Comparison of ENCODE assay signal across 12 cellular contexts in genomic region chr7:4665661-4666060, GRCh38. TPM values are rescaled to one million over a fixed set of nuclear protein-coding genes. Genes with fewer than 3 reads are reported as not detected.
DNase-seq lines count a peak whose midpoint lies in the region; ATAC-seq, FAIRE-seq and TF ChIP-seq lines count a peak whose summit lies in the region.
"Had no signal": no experiment of that assay in that cellular context is flagged by ENCODE, and none has a peak within 500 bp of the region (broad histone marks: within the 10 kb centered on the region; RNA-seq: fewer than 3 reads in every experiment).

No MANE protein-coding gene starts in this region.

- no peaks in the 10 kb centered on the region for H3K79me2 ChIP-seq in endothelial cell of umbilical vein (ENCODE audit: control insufficient read depth, insufficient read depth, low read length)

- no TSS peak for BruUV-seq in endothelial cell of umbilical vein (replicated peaks; lab: Mats Ljungman, UMichigan)

- H3K9me1 ChIP-seq in endothelial cell of umbilical vein (replicated peaks; ENCODE audit: control insufficient read depth, extremely low read depth, insufficient read depth, low read length), result no peaks in the 10 kb centered on the region

- H3K27ac ChIP-seq in endothelial cell of umbilical vein (ENCODE audit: insufficient read depth, low read depth, low read length), result peak overlapping the region; percentile 47
- H3K27ac ChIP-seq in rectal smooth muscle tissue (ENCODE audit: low read depth, low read length), result peak overlapping the region; percentile 79
- H3K27ac ChIP-seq: pancreas had no signal

- H3K9ac ChIP-seq in endothelial cell of umbilical vein (replicated peaks; ENCODE audit: extremely low read depth, insufficient read depth, low read length) (no peak overlapping the region), rectal smooth muscle tissue (ENCODE audit: low read length) (no peak overlapping the region)

- no peak for TF ChIP-seq POLR2A in endothelial cell of umbilical vein (IDR thresholded peaks at IDR 0.05; ENCODE audit: low read depth, low read length)

- no peak overlapping the region for H3K4me2 ChIP-seq in endothelial cell of umbilical vein (ENCODE audit: insufficient read depth, low read length)

- H3K4me3 ChIP-seq in endothelial cell of umbilical vein (replicated peaks in 1 of 3; ENCODE audit: insufficient read depth in 1 of 3, low read depth in 1 of 3, low read length in 3 of 3) (no peak overlapping the region), rectal smooth muscle tissue (ENCODE audit: low read length) (no peak overlapping the region)
- H3K4me3 ChIP-seq: pancreas had no signal

- no peaks in the 10 kb centered on the region for H3K36me3 ChIP-seq in endothelial cell of umbilical vein (ENCODE audit: control insufficient read depth in 2 of 2, extremely low read depth in 1 of 2, insufficient read depth in 2 of 2, low read length in 2 of 2)
- peaks cover 2% of the 10 kb centered on the region for H3K36me3 ChIP-seq in rectal smooth muscle tissue (ENCODE audit: control insufficient read depth, insufficient read depth, low read length)
- H3K36me3 ChIP-seq: pancreas had no signal

- dilution Hi-C loops in endothelial cell of umbilical vein (cut with MboI; ENCODE audit: extremely low pct_ligation_motif_present, low sequenced_read_pairs), result no loop called here

- H4K20me1 ChIP-seq in endothelial cell of umbilical vein (replicated peaks; ENCODE audit: control insufficient read depth, extremely low read depth, insufficient read depth, low read length), result no peaks in the 10 kb centered on the region

- ATAC-seq in GM18519 (IDR thresholded peaks at IDR 0.05; ENCODE audit: low FRiP score, unreplicated experiment) (no peak), HG03432 (IDR thresholded peaks at IDR 0.05; ENCODE audit: unreplicated experiment) (no peak), GM21825 (IDR thresholded peaks at IDR 0.05; ENCODE audit: unreplicated experiment) (no peak)
- ATAC-seq: activated T-helper 17 cell treated with anti-CD3 and anti-CD28 coated beads, Interleukin-2, amount 50 U/mL, for 72 hours had no signal

- intact Hi-C loops in endothelial cell of umbilical vein (cut with micrococcal nuclease), result no loop called here

- TF ChIP-seq CTCF in endothelial cell of umbilical vein (IDR thresholded peaks at IDR 0.05; ENCODE audit: extremely low read depth in 1 of 2, insufficient read depth in 1 of 2, low read depth in 1 of 2, low read length in 2 of 2), result no peak

- peak overlapping the region; percentile 26 for H2AFZ ChIP-seq in endothelial cell of umbilical vein (ENCODE audit: low read depth, low read length)

- POLR2A ChIA-PET in endothelial cell of umbilical vein (lab: Charles Lee), result no interaction called here

- CTCF ChIA-PET in endothelial cell of umbilical vein (lab: Charles Lee), result no interaction called here

- H3K27me3 ChIP-seq in endothelial cell of umbilical vein (ENCODE audit: control insufficient read depth in 2 of 2, insufficient read depth in 2 of 2, low read length in 2 of 2) (no peaks in the 10 kb centered on the region), rectal smooth muscle tissue (ENCODE audit: control insufficient read depth, insufficient read depth, low read length) (no peaks in the 10 kb centered on the region)
- H3K27me3 ChIP-seq: pancreas had no signal

- peak; percentile 86 for DNase-seq in Daoy (ENCODE audit: low read depth)
- DNase-seq in OCI-M1 (lab: John Stamatoyannopoulos, UW), result peak; percentile 26
- peak; percentile 80 for DNase-seq in endothelial cell of umbilical vein (ENCODE audit: low read depth, low spot score)
- no peak for DNase-seq in activated CD4-positive, alpha-beta T cell treated with anti-CD3 and anti-CD28 coated beads for 48 hours
- DNase-seq: MM.1S, pancreas had no signal

- no peaks in the 10 kb centered on the region for H3K9me3 ChIP-seq in endothelial cell of umbilical vein (replicated peaks; ENCODE audit: control insufficient read depth, insufficient read depth, low read length)
- H3K9me3 ChIP-seq: pancreas had no signal

- peaks cover 2% of the 10 kb centered on the region for H3K4me1 ChIP-seq in endothelial cell of umbilical vein (ENCODE audit: control insufficient read depth, extremely low read depth, insufficient read depth, low read length)
- H3K4me1 ChIP-seq in rectal smooth muscle tissue (ENCODE audit: control insufficient read depth, insufficient read depth, low read length), result peaks cover 16% of the 10 kb centered on the region
- H3K4me1 ChIP-seq: pancreas had no signal

- FAIRE-seq in endothelial cell of umbilical vein (lab: Jason Lieb, UNC), result peak; percentile 35
- FAIRE-seq: keratinocyte, pancreas had no signal

TF ChIP-seq in endothelial cell of umbilical vein, 7 proteins besides CTCF, POLR2A, EP300 and RAD21:
- TF ChIP-seq GATA2 (IDR thresholded peaks at IDR 0.05; ENCODE audit: insufficient read depth, insufficient read length, low read depth, low read length), result no peak
- TF ChIP-seq EZH2 (IDR thresholded peaks at IDR 0.05; ENCODE audit: borderline replicate concordance, low read depth, low read length, severe bottlenecking), result no peak
- no peak for TF ChIP-seq FOS (IDR thresholded peaks at IDR 0.05; ENCODE audit: borderline replicate concordance, insufficient read depth, low read length)
- no peak for TF ChIP-seq MYC (IDR thresholded peaks at IDR 0.05; ENCODE audit: low read depth, low read length)
- no peak for TF ChIP-seq POLR2AphosphoS5 (IDR thresholded peaks at IDR 0.05; ENCODE audit: insufficient read depth, low read depth, low read length)
- no peak for TF ChIP-seq MAX (IDR thresholded peaks at IDR 0.05; ENCODE audit: insufficient read depth, insufficient read length)
- TF ChIP-seq JUN (IDR thresholded peaks at IDR 0.05; ENCODE audit: borderline replicate concordance, insufficient read depth, insufficient read length, low read depth), result no peak
TF ChIP-seq in endothelial cell of umbilical vein: peak in this region for 0.

RNA-seq across cellular contexts. Expression of gene FOXK1, which starts 16.4 kb away (rescaled TPM):
- 12.9 and 20.9 TPM in 2 replicates for total RNA-seq in Daoy (2014; rRNA removed; shearing (Covaris generic))
- 47.0 and 52.1 TPM in 2 replicates for total RNA-seq in endothelial cell of umbilical vein
- 8.0 and 9.2 TPM in 2 replicates for polyA plus RNA-seq in endothelial cell of umbilical vein
- 7.1 and 8.0 TPM in 2 replicates for polyA plus RNA-seq in endothelial cell of umbilical vein (2011; cell fraction: cytosol; rRNA removed)
- polyA plus RNA-seq in endothelial cell of umbilical vein (2011; cell fraction: nucleus; rRNA removed), result 26.1 and 27.8 TPM in 2 replicates
- 7.3 and 7.5 TPM in 2 replicates for polyA plus RNA-seq in endothelial cell of umbilical vein (2012)
- 21.5 and 25.5 TPM in 2 replicates for polyA minus RNA-seq in endothelial cell of umbilical vein
- polyA minus RNA-seq in endothelial cell of umbilical vein (2011; cell fraction: cytosol; rRNA and poly(A)+ RNA removed), result 25.8 TPM
- 22.0 and 36.5 TPM in 2 replicates for polyA minus RNA-seq in endothelial cell of umbilical vein (2011; cell fraction: nucleus; rRNA and poly(A)+ RNA removed)
